21 cellular contexts compared by ENCODE assay signal in the genomic region with DNA sequence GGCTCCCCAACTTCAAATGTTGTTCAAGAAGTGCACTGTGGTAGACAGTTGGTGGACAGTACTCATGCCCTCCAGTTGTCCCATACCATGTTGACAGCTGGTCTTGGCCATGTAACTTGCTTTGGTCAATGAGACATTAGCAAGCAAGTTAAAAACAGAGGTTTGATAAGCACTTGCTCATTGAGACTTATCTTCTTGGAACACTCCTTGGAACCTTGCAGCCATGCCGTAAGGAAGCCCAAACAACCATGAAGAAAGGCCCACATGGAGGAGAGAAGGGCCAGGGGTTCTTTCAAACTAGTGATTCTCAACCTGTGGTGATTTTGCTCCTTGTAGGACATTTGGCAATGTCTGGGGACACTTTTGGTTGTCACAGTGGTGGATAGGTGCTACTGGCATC. TPM values are rescaled to one million over a fixed set of nuclear protein-coding genes. Genes with fewer than 3 reads are reported as not detected.
DNase-seq lines count a peak whose midpoint lies in the region; ATAC-seq, FAIRE-seq and TF ChIP-seq lines count a peak whose summit lies in the region.
"Had no signal": no experiment of that assay in that cellular context is flagged by ENCODE, and none has a peak within 500 bp of the region (broad histone marks: within the 10 kb centered on the region; RNA-seq: fewer than 3 reads in every experiment).

No MANE protein-coding gene starts in this region.

- no peak overlapping the region for H3K4me3 Mint-ChIP-seq in astrocyte (ENCODE audit: unreplicated experiment)
- H3K4me3 Mint-ChIP-seq: CD14-positive monocyte; CD8-positive, alpha-beta T cell had no signal

- no peaks in the 10 kb centered on the region for H3K4me1 ChIP-seq in astrocyte (ENCODE audit: insufficient read depth, low read length)
- peaks cover 18% of the 10 kb centered on the region for H3K4me1 ChIP-seq in Karpas-422 (ENCODE audit: low read length)
- H3K4me1 ChIP-seq: BE2C, Caco-2 had no signal

- H4K20me1 ChIP-seq in astrocyte (ENCODE audit: insufficient read depth, low read length) (peaks cover 5% of the 10 kb centered on the region), Karpas-422 (ENCODE audit: insufficient read depth, low read depth, low read length) (no peaks in the 10 kb centered on the region; the same call in 1 of the 2 replicates)

- H3K9me2 ChIP-seq in Karpas-422 (replicated peaks; ENCODE audit: insufficient read depth, low read length): no peaks in the 10 kb centered on the region

- no peak for ATAC-seq in GM18870 (IDR thresholded peaks at IDR 0.05; ENCODE audit: unreplicated experiment)
- no peak for ATAC-seq in GM18909 (IDR thresholded peaks at IDR 0.05; ENCODE audit: poor library complexity, unreplicated experiment)
- ATAC-seq: CD8-positive, alpha-beta T cell had no signal

- H3K9ac ChIP-seq in astrocyte (ENCODE audit: low read length) (no peak overlapping the region), Karpas-422 (ENCODE audit: low read length) (no peak overlapping the region)
- H3K9ac ChIP-seq: BLaER1 had no signal

- no peak overlapping the region for H3K27ac Mint-ChIP-seq in astrocyte (ENCODE audit: unreplicated experiment)
- H3K27ac Mint-ChIP-seq: CD14-positive monocyte; CD4-positive, CD25-positive, alpha-beta regulatory T cell; CD8-positive, alpha-beta T cell had no signal

- no peak overlapping the region for H2AFZ ChIP-seq in astrocyte (ENCODE audit: low read depth, low read length)
- no peak overlapping the region for H2AFZ ChIP-seq in Karpas-422 (ENCODE audit: low read length)

- H3K27me3 ChIP-seq in astrocyte (ENCODE audit: insufficient read depth, low read length): no peaks in the 10 kb centered on the region
- H3K27me3 ChIP-seq in Karpas-422 (ENCODE audit: low read length): no peaks in the 10 kb centered on the region
- H3K27me3 ChIP-seq: BE2C had no signal

- DNase-seq in GM12891 (ENCODE audit: insufficient read length, low spot score) (no peak), astrocyte (ENCODE audit: low read depth) (no peak), Karpas-422 (no peak)
- DNase-seq: 8988T; ACHN; BE2C; C1 segment of cervical spinal cord; Caco-2; Calu3; CD4-positive, CD25-positive, alpha-beta regulatory T cell; CD8-positive, alpha-beta T cell; DMS79 treated with DMSO at 0.1 percent for 48 hours; GF-D8 had no signal

- H3K79me2 ChIP-seq in astrocyte (ENCODE audit: insufficient read depth, low read length): peaks cover 19% of the 10 kb centered on the region
- H3K79me2 ChIP-seq in Karpas-422 (ENCODE audit: low read length): peaks cover 20% of the 10 kb centered on the region

- peak; percentile 51 for FAIRE-seq in GM12891 (lab: Jason Lieb, UNC)
- peak; percentile 64 for FAIRE-seq in astrocyte (lab: Jason Lieb, UNC)
- FAIRE-seq: D721Med, G401.6, GM18507, GM19239 had no signal

- H3K36me3 ChIP-seq in astrocyte (ENCODE audit: insufficient read depth, low read length) (no peaks in the 10 kb centered on the region), Karpas-422 (ENCODE audit: insufficient read depth, low read length) (no peaks in the 10 kb centered on the region)
- H3K36me3 ChIP-seq: BE2C, BLaER1 had no signal

- no peak overlapping the region for H3K27ac ChIP-seq in astrocyte (ENCODE audit: low read depth, low read length)
- no peak overlapping the region for H3K27ac ChIP-seq in Karpas-422 (ENCODE audit: low read length)
- H3K27ac ChIP-seq: BLaER1 had no signal

- H3K27me3 Mint-ChIP-seq in astrocyte (ENCODE audit: low read depth, unreplicated experiment): peaks cover 4% of the 10 kb centered on the region

- no peaks in the 10 kb centered on the region for H3K36me3 Mint-ChIP-seq in astrocyte (ENCODE audit: low read depth, unreplicated experiment)
- H3K36me3 Mint-ChIP-seq: CD14-positive monocyte; CD4-positive, CD25-positive, alpha-beta regulatory T cell had no signal

- TF ChIP-seq CTCF in astrocyte (IDR thresholded peaks at IDR 0.05; ENCODE audit: insufficient read depth, low read depth, low read length): no peak

- no peaks in the 10 kb centered on the region for H3K9me3 ChIP-seq in astrocyte (ENCODE audit: insufficient read depth, low read depth, low read length)
- no peaks in the 10 kb centered on the region for H3K9me3 ChIP-seq in Karpas-422 (ENCODE audit: low read length)
- H3K9me3 ChIP-seq: BE2C, Caco-2 had no signal

- H3K4me3 ChIP-seq in astrocyte (ENCODE audit: insufficient read depth, low read depth, low read length): no peak overlapping the region
- H3K4me3 ChIP-seq in Karpas-422 (ENCODE audit: low read length): no peak overlapping the region
- H3K4me3 ChIP-seq: BLaER1 had no signal

- no peaks in the 10 kb centered on the region for H3K9me3 Mint-ChIP-seq in astrocyte (ENCODE audit: unreplicated experiment)
- H3K9me3 Mint-ChIP-seq: CD8-positive, alpha-beta T cell had no signal

- H3K4me2 ChIP-seq in astrocyte (ENCODE audit: low read length): no peak overlapping the region
- no peak overlapping the region for H3K4me2 ChIP-seq in Karpas-422 (ENCODE audit: low read depth, low read length, poor library complexity, severe bottlenecking)
- H3K4me2 ChIP-seq: BLaER1 had no signal

- no peak for TF ChIP-seq POLR2A in GM12891 (IDR thresholded peaks at IDR 0.05; ENCODE audit: low read depth, low read length)

- peaks cover 3% of the 10 kb centered on the region for H3K4me1 Mint-ChIP-seq in astrocyte (ENCODE audit: low read depth, unreplicated experiment)

TF ChIP-seq in GM12891, 5 proteins besides CTCF, POLR2A, EP300 and RAD21:
- no peak for TF ChIP-seq POU2F2 (IDR thresholded peaks at IDR 0.05; ENCODE audit: low read depth, low read length)
- no peak for TF ChIP-seq PAX5 (IDR thresholded peaks at IDR 0.05; ENCODE audit: insufficient read depth, low read length, severe bottlenecking)
- TF ChIP-seq SPI1 (IDR thresholded peaks at IDR 0.05; ENCODE audit: low read depth, low read length): no peak
- TF ChIP-seq POLR2AphosphoS5 (IDR thresholded peaks at IDR 0.05; ENCODE audit: low read depth, low read length): no peak
- TF ChIP-seq TAF1 (IDR thresholded peaks at IDR 0.05; ENCODE audit: low read depth, low read length): no peak

RNA-seq across cellular contexts. Expression of a gene that starts 2.6 kb away (rescaled TPM):
- polyA plus RNA-seq in GM12891 (2012; ENCODE audit: low read depth, missing spikeins): 39.1 TPM
- 11.8 and 12.6 TPM in 2 replicates for total RNA-seq in astrocyte
- total RNA-seq in Karpas-422 (2014; rRNA removed; shearing (Covaris generic); ENCODE audit: low replicate concordance): 56.6 and 74.6 TPM in 2 replicates
